8 cellular contexts compared by ENCODE assay signal in the genomic region with DNA sequence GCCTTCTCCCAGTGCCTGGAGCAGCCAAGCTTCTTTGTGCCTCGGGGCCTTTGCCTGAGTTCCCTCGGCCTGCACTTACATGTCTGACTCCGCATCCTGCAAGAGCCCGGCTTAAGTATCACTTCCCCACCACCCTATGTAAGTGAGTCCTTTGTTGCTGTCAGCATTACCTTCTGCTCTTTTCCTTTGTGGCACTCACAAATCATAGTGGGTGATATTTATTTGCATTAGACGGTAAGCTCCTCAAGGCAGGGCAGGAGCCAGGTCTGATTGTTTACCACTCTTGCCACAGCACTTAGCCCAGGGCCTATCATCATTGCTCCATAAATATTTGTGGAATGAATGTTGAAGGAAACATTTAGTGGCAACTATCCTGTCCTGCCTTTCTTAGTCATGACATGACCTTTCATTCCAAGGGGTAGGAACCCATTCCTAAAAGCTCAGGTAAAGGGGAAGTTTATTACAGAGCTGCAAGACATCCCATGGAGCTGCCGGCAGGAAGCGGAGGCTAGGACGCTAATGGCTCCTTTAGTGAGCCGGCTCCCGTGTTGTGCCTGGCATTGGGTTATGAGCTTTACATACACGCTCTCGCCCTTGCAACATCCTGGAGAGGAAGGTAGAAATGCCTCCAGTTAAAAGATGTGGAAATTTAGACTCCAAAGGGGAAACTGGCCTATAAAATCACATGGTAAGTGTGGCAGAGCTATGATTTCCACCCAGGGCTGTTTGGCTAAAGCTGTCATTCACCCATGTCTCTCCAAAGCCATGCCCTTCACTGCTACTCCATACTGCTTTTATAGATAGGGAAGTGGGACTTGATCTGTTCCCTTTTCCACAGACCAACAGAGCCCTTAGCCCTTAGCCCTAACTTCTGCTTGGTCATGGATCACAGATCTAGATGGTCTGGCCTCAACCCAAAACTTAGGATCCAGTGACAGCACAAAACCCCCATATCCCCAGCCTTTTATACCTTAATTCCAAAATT. TPM values are rescaled to one million over a fixed set of nuclear protein-coding genes. Genes with fewer than 3 reads are reported as not detected.
A peak's percentile ranks its signal among the peaks of the same experiment; 100 is the strongest.
DNase-seq lines count a peak whose midpoint lies in the region; ATAC-seq, FAIRE-seq and TF ChIP-seq lines count a peak whose summit lies in the region.

No MANE protein-coding gene starts in this region.

- H3K4me1 ChIP-seq in GM23248 (ENCODE audit: insufficient read depth) (peaks cover 15% of the 10 kb centered on the region), OCI-LY1 (ENCODE audit: insufficient read depth, low read length, severe bottlenecking) (peaks cover 47% of the 10 kb centered on the region), lower lobe of right lung (peaks cover 44% of the 10 kb centered on the region)

- H3K9me3 ChIP-seq in GM23248 (ENCODE audit: low read depth) (no peaks in the 10 kb centered on the region), OCI-LY1 (ENCODE audit: low read length) (no peaks in the 10 kb centered on the region), lower lobe of right lung (no peaks in the 10 kb centered on the region)

- H3K79me2 ChIP-seq in GM23248 (ENCODE audit: insufficient read depth) (peaks cover 10% of the 10 kb centered on the region; the same call in 1 of the 2 replicates), OCI-LY1 (ENCODE audit: insufficient read depth, low read length) (peaks cover 43% of the 10 kb centered on the region)

- in situ Hi-C loops in GM23248 (cut with MboI): no loop called here

- H4K20me1 ChIP-seq in GM23248 (ENCODE audit: insufficient read depth) (no peaks in the 10 kb centered on the region), OCI-LY1 (ENCODE audit: insufficient read depth, low read length) (no peaks in the 10 kb centered on the region)

- ATAC-seq in lower lobe of right lung (peak; percentile 68 to 84), GM21737 (IDR thresholded peaks at IDR 0.05; ENCODE audit: unreplicated experiment) (no peak), HG03135 (IDR thresholded peaks at IDR 0.05; ENCODE audit: unreplicated experiment) (no peak)

- TF ChIP-seq POLR2A in GM12892 (IDR thresholded peaks at IDR 0.05; ENCODE audit: low read depth, low read length): peak; percentile 73; the same call in 1 of the 2 replicates

- no peaks in the 10 kb centered on the region for H3K36me3 ChIP-seq in GM23248 (ENCODE audit: low read depth)
- peaks cover 35% of the 10 kb centered on the region for H3K36me3 ChIP-seq in OCI-LY1 (ENCODE audit: insufficient read depth, low read length)
- peaks cover 33% of the 10 kb centered on the region for H3K36me3 ChIP-seq in lower lobe of right lung

- TF ChIP-seq CTCF in OCI-LY1 (IDR thresholded peaks at IDR 0.05; ENCODE audit: low read length) (no peak), lower lobe of right lung (IDR thresholded peaks at IDR 0.05) (no peak)

- H3F3A ChIP-seq in GM23248 (ENCODE audit: insufficient read depth) (0 out of 2 replicates have a peak, but pooled peaks cover 3% of the 10 kb centered on the region), OCI-LY1 (ENCODE audit: insufficient read depth, low read length) (no peaks in the 10 kb centered on the region)

- H3K4me3 ChIP-seq in GM23248: no peak overlapping the region
- H3K4me3 ChIP-seq in OCI-LY1 (ENCODE audit: low read depth, low read length, poor library complexity, severe bottlenecking): peak overlapping the region; percentile 88
- no peak overlapping the region for H3K4me3 ChIP-seq in lower lobe of right lung

- H3K27ac ChIP-seq in GM23248: no peak overlapping the region
- peak overlapping the region; percentile 88 for H3K27ac ChIP-seq in OCI-LY1 (ENCODE audit: low read depth, low read length, poor library complexity, severe bottlenecking)
- peak overlapping the region; percentile 39 for H3K27ac ChIP-seq in lower lobe of right lung

- WGBS in GM23248 (ENCODE audit: low coverage in 1 of 2, low lambda C conversion rate in 2 of 2, missing lambda C conversion rate in 2 of 2), 2 experiments: 90% methylated on average over 12 of the region's 12 CpGs

- no peaks in the 10 kb centered on the region for H3K9me2 ChIP-seq in GM23248 (ENCODE audit: insufficient read depth)
- no peaks in the 10 kb centered on the region for H3K9me2 ChIP-seq in OCI-LY1 (ENCODE audit: low read depth, low read length)

- FAIRE-seq in GM12892 (lab: Jason Lieb, UNC): peak; percentile 96

- H3K27me3 ChIP-seq in GM23248 (replicated peaks; ENCODE audit: insufficient read depth) (no peaks in the 10 kb centered on the region), OCI-LY1 (ENCODE audit: insufficient read depth, low read length) (no peaks in the 10 kb centered on the region), lower lobe of right lung (ENCODE audit: low read depth) (no peaks in the 10 kb centered on the region)

- H3K4me2 ChIP-seq in GM23248 (ENCODE audit: unreplicated experiment): no peak overlapping the region
- H3K4me2 ChIP-seq in OCI-LY1 (ENCODE audit: low read length): peak overlapping the region; percentile 55

- intact Hi-C loops in lower lobe of right lung (cut with DNase I): no loop called here

- H3K9ac ChIP-seq in GM23248 (no peak overlapping the region), OCI-LY1 (ENCODE audit: low read length) (peak overlapping the region; percentile 40; the same call in 1 of the 2 replicates)

- DNase-seq in GM12892 (ENCODE audit: insufficient read length) (no peak), GM23248 (peak; percentile 58), lower lobe of right lung (peak; percentile 60), cerebellar nuclear complex (lab: John Stamatoyannopoulos, UW) (no peak)
- no peak for DNase-seq in activated CD4-positive, alpha-beta T cell treated with anti-CD3 and anti-CD28 coated beads for 4 hours

- no peak overlapping the region for H2AFZ ChIP-seq in GM23248
- H2AFZ ChIP-seq in OCI-LY1 (ENCODE audit: low read length): no peak overlapping the region

RNA-seq across cellular contexts. Expression of gene GM2A, which starts 5.0 kb away (rescaled TPM):
- polyA plus RNA-seq in GM12892 (2012; ENCODE audit: missing spikeins): 71.5 TPM
- total RNA-seq in GM23248 (2014; rRNA removed; shearing (Covaris generic)): 21.1 and 23.5 TPM in 2 replicates
- 10.5 and 11.2 TPM in 2 replicates for polyA plus RNA-seq in GM23248 (2016; fragmentation: Nextera tagmentation; extraction: Ambion mirVana)
- 129 TPM for total RNA-seq in lower lobe of right lung

RNA-seq across cellular contexts. Expression of gene CCDC69, which starts 34.1 kb away (rescaled TPM):
- 41.2 TPM for polyA plus RNA-seq in GM12892 (2012; ENCODE audit: missing spikeins)
- 0.13 and 0.54 TPM in 2 replicates for total RNA-seq in GM23248 (2014; rRNA removed; shearing (Covaris generic))
- polyA plus RNA-seq in GM23248 (2016; fragmentation: Nextera tagmentation; extraction: Ambion mirVana): 0.47 and 0.56 TPM in 2 replicates
- 79.0 TPM for total RNA-seq in lower lobe of right lung

RNA-seq across cellular contexts. Expression of gene SLC36A3, which starts 45.5 kb away (rescaled TPM):
- not detected for polyA plus RNA-seq in GM12892 (2012; ENCODE audit: missing spikeins)
- total RNA-seq in GM23248 (2014; rRNA removed; shearing (Covaris generic)): not detected in 2 replicates
- not detected in 2 replicates for polyA plus RNA-seq in GM23248 (2016; fragmentation: Nextera tagmentation; extraction: Ambion mirVana)
- not detected for total RNA-seq in lower lobe of right lung

Comparison
In these comparisons a context has a peak if more than half of its experiments do, and no peak if none do; other contexts are left out.
1. DNase-seq: peak in GM23248 (single experiment) and lower lobe of right lung (single experiment); none in GM12892 (single experiment), cerebellar nuclear complex (0 of 2) and activated CD4-positive, alpha-beta T cell treated with anti-CD3 and anti-CD28 coated beads for 4 hours (0 of 2).
2. ATAC-seq: peak in lower lobe of right lung (2 of 2); none in GM21737 (single experiment) and HG03135 (single experiment).
3. RNA of gene CCDC69, which starts 34.1 kb away (total RNA-seq): 79.0 TPM in lower lobe of right lung (single experiment); 0.13 to 0.54 TPM in GM23248; every median in the first group is over 10 times any median in the second.